ENCODE assay signal across 18 cellular contexts in genomic region chr13:28611021-28611420, GRCh38. TPM values are rescaled to one million over a fixed set of nuclear protein-coding genes. Genes with fewer than 3 reads are reported as not detected.
DNase-seq lines count a peak whose midpoint lies in the region; ATAC-seq and TF ChIP-seq lines count a peak whose summit lies in the region.
"Had no signal": no experiment of that assay in that cellular context is flagged by ENCODE, and none has a peak within 500 bp of the region (broad histone marks: within the 10 kb centered on the region; RNA-seq: fewer than 3 reads in every experiment).

No MANE protein-coding gene starts in this region.

- H3K4me3 ChIP-seq in osteoblast (ENCODE audit: insufficient read depth, low read length) = no peak overlapping the region
- H3K4me3 ChIP-seq: A549, breast epithelium, gastrocnemius medialis had no signal

- no peaks in the 10 kb centered on the region for H3K36me3 ChIP-seq in osteoblast (ENCODE audit: insufficient read depth, low read length)
- H3K36me3 ChIP-seq: breast epithelium, gastrocnemius medialis had no signal

- intact Hi-C loops in activated T-helper 1 cell treated with anti-CD3 and anti-CD28 coated beads, Interleukin-12 subunit alpha, Interleukin-12 subunit beta, Interleukin-2, Interleukin-4 antibody, amounts not matched to agents 30 ng/mL and 10 ng/mL and 1 ng/mL, durations not matched to agents 14 hours and 24 hours and 36 hours (cut with micrococcal nuclease) = loop anchor here (1.0 to 2.0 kb wide), 3 partner anchors 48 to 118 kb away; partner anchors contain the start of gene POMP

- no peak overlapping the region for H3K4me3 Mint-ChIP-seq in activated CD8-positive, alpha-beta memory T cell treated with anti-CD3 and anti-CD28 coated beads, Interleukin-2, amount 10 ng/mL, durations not matched to agents 7 days and 5 days
- no peak overlapping the region for H3K4me3 Mint-ChIP-seq in HFFc6
- peak overlapping the region; percentile 46 for H3K4me3 Mint-ChIP-seq in activated T-helper 1 cell treated with anti-CD3 and anti-CD28 coated beads, Interleukin-12 subunit alpha, Interleukin-12 subunit beta, Interleukin-2, Interleukin-4 antibody, amounts not matched to agents 30 ng/mL and 10 ng/mL and 1 ng/mL, durations not matched to agents 14 hours and 24 hours and 36 hours
- H3K4me3 Mint-ChIP-seq: nephron progenitor cell had no signal

- no peaks in the 10 kb centered on the region for H3K27me3 ChIP-seq in osteoblast (ENCODE audit: insufficient read depth, low read length)
- H3K27me3 ChIP-seq: breast epithelium, gastrocnemius medialis had no signal

- no peaks in the 10 kb centered on the region for H4K20me1 ChIP-seq in osteoblast (ENCODE audit: insufficient read depth, low read length)

- peaks cover 21% of the 10 kb centered on the region for H3K4me1 Mint-ChIP-seq in activated CD8-positive, alpha-beta memory T cell treated with anti-CD3 and anti-CD28 coated beads, Interleukin-2, amount 10 ng/mL, durations not matched to agents 7 days and 5 days
- H3K4me1 Mint-ChIP-seq in HFFc6 (ENCODE audit: low read depth) = peaks cover 45% of the 10 kb centered on the region
- H3K4me1 Mint-ChIP-seq in activated T-helper 1 cell treated with anti-CD3 and anti-CD28 coated beads, Interleukin-12 subunit alpha, Interleukin-12 subunit beta, Interleukin-2, Interleukin-4 antibody, amounts not matched to agents 30 ng/mL and 10 ng/mL and 1 ng/mL, durations not matched to agents 14 hours and 24 hours and 36 hours (ENCODE audit: low read depth) = peaks cover 41% of the 10 kb centered on the region

- peak; percentile 45 for ATAC-seq in activated CD8-positive, alpha-beta memory T cell treated with anti-CD3 and anti-CD28 coated beads, Interleukin-2, amount 10 ng/mL, durations not matched to agents 7 days and 5 days
- no peak for ATAC-seq in GM18868 (IDR thresholded peaks at IDR 0.05; ENCODE audit: unreplicated experiment)
- ATAC-seq: A549, gastrocnemius medialis had no signal

- H3K36me3 Mint-ChIP-seq in activated CD8-positive, alpha-beta memory T cell treated with anti-CD3 and anti-CD28 coated beads, Interleukin-2, amount 10 ng/mL, durations not matched to agents 7 days and 5 days = peaks cover 2% of the 10 kb centered on the region
- H3K36me3 Mint-ChIP-seq in HFFc6 (ENCODE audit: low read depth) = peaks cover 12% of the 10 kb centered on the region; the same call in 1 of the 2 replicates
- peaks cover 2% of the 10 kb centered on the region for H3K36me3 Mint-ChIP-seq in activated T-helper 1 cell treated with anti-CD3 and anti-CD28 coated beads, Interleukin-12 subunit alpha, Interleukin-12 subunit beta, Interleukin-2, Interleukin-4 antibody, amounts not matched to agents 30 ng/mL and 10 ng/mL and 1 ng/mL, durations not matched to agents 14 hours and 24 hours and 36 hours (ENCODE audit: low read depth)

- H2AFZ ChIP-seq in osteoblast (ENCODE audit: low read length) = peak overlapping the region; percentile 14

- no peaks in the 10 kb centered on the region for H3K9me3 ChIP-seq in osteoblast (ENCODE audit: low read depth, low read length)
- H3K9me3 ChIP-seq: A549, breast epithelium, gastrocnemius medialis had no signal

- H3K9me3 Mint-ChIP-seq in activated CD8-positive, alpha-beta memory T cell treated with anti-CD3 and anti-CD28 coated beads, Interleukin-2, amount 10 ng/mL, durations not matched to agents 7 days and 5 days (ENCODE audit: low read depth) = no peaks in the 10 kb centered on the region
- no peaks in the 10 kb centered on the region for H3K9me3 Mint-ChIP-seq in HFFc6
- H3K9me3 Mint-ChIP-seq in activated T-helper 1 cell treated with anti-CD3 and anti-CD28 coated beads, Interleukin-12 subunit alpha, Interleukin-12 subunit beta, Interleukin-2, Interleukin-4 antibody, amounts not matched to agents 30 ng/mL and 10 ng/mL and 1 ng/mL, durations not matched to agents 14 hours and 24 hours and 36 hours = no peaks in the 10 kb centered on the region
- H3K9me3 Mint-ChIP-seq: nephron progenitor cell had no signal

- no peaks in the 10 kb centered on the region for H3K27me3 Mint-ChIP-seq in activated CD8-positive, alpha-beta memory T cell treated with anti-CD3 and anti-CD28 coated beads, Interleukin-2, amount 10 ng/mL, durations not matched to agents 7 days and 5 days
- no peaks in the 10 kb centered on the region for H3K27me3 Mint-ChIP-seq in HFFc6 (ENCODE audit: insufficient read depth)
- H3K27me3 Mint-ChIP-seq in activated T-helper 1 cell treated with anti-CD3 and anti-CD28 coated beads, Interleukin-12 subunit alpha, Interleukin-12 subunit beta, Interleukin-2, Interleukin-4 antibody, amounts not matched to agents 30 ng/mL and 10 ng/mL and 1 ng/mL, durations not matched to agents 14 hours and 24 hours and 36 hours (ENCODE audit: insufficient read depth) = no peaks in the 10 kb centered on the region

- H3K27ac Mint-ChIP-seq in activated CD8-positive, alpha-beta memory T cell treated with anti-CD3 and anti-CD28 coated beads, Interleukin-2, amount 10 ng/mL, durations not matched to agents 7 days and 5 days = no peak overlapping the region
- H3K27ac Mint-ChIP-seq in HFFc6 = peak overlapping the region; percentile 91
- H3K27ac Mint-ChIP-seq in activated T-helper 1 cell treated with anti-CD3 and anti-CD28 coated beads, Interleukin-12 subunit alpha, Interleukin-12 subunit beta, Interleukin-2, Interleukin-4 antibody, amounts not matched to agents 30 ng/mL and 10 ng/mL and 1 ng/mL, durations not matched to agents 14 hours and 24 hours and 36 hours = peak overlapping the region; percentile 57
- H3K27ac Mint-ChIP-seq: nephron progenitor cell had no signal

- CTCF ChIA-PET in activated CD8-positive, alpha-beta memory T cell treated with anti-CD3 and anti-CD28 coated beads, Interleukin-2, amount 10 ng/mL, durations not matched to agents 7 days and 5 days (lab: Charles Lee) = no interaction called here

- no peaks in the 10 kb centered on the region for H3K79me2 ChIP-seq in osteoblast (ENCODE audit: insufficient read depth, low read length)

- H3K27ac ChIP-seq in osteoblast (ENCODE audit: low read depth, low read length) = no peak overlapping the region
- H3K27ac ChIP-seq: A549, breast epithelium, C4-2B, gastrocnemius medialis had no signal

- TF ChIP-seq CTCF in HFFc6 (IDR thresholded peaks at IDR 0.05) (no peak), osteoblast (IDR thresholded peaks at IDR 0.05; ENCODE audit: extremely low read depth, low read depth, low read length) (no peak)

- DNase-seq in activated CD8-positive, alpha-beta memory T cell treated with anti-CD3 and anti-CD28 coated beads, Interleukin-2, amount 10 ng/mL, durations not matched to agents 7 days and 5 days = peak; percentile 45
- DNase-seq in activated CD8-positive, alpha-beta memory T cell treated with anti-CD3 and anti-CD28 coated beads, Interleukin-2, amount 50 U/mL, for 48 hours = no peak
- DNase-seq in HFFc6 (no peak), osteoblast (ENCODE audit: insufficient read length, low spot score, missing footprints) (no peak), NCI-H510A (lab: John Stamatoyannopoulos, UW) (no peak), SHP77 (lab: John Stamatoyannopoulos, UW) (no peak)
- no peak for DNase-seq in activated T-helper 1 cell treated with anti-CD3 and anti-CD28 coated beads, Interleukin-12 subunit alpha, Interleukin-12 subunit beta, Interleukin-2, Interleukin-4 antibody, amounts not matched to agents 30 ng/mL and 10 ng/mL and 1 ng/mL, durations not matched to agents 14 hours and 24 hours and 36 hours (ENCODE audit: low spot score)
- DNase-seq: activated CD4-positive, CD25-positive, alpha-beta regulatory T cell; gastrocnemius medialis; NCI-H1694 treated with DMSO at 0.1 percent for 48 hours; NCI-H748 treated with DMSO at 0.1 percent for 48 hours; nephron progenitor cell; posterior cingulate gyrus; stimulated activated CD4-positive, alpha-beta T cell treated with anti-CD3 and anti-CD28 coated beads, Interleukin-4, amount 100 ng/mL, for 1 hour had no signal

- H3K4me2 ChIP-seq in osteoblast (ENCODE audit: insufficient read depth, low read length) = no peak overlapping the region
- H3K4me2 ChIP-seq: A549 had no signal

- H3K4me1 ChIP-seq in osteoblast (ENCODE audit: insufficient read depth, low read length) = no peaks in the 10 kb centered on the region
- H3K4me1 ChIP-seq: A549, breast epithelium, gastrocnemius medialis had no signal

RNA-seq across cellular contexts. Expression of gene POMP, which starts 47.9 kb away (rescaled TPM):
- total RNA-seq in activated CD8-positive, alpha-beta memory T cell treated with anti-CD3 and anti-CD28 coated beads, Interleukin-2, amount 10 ng/mL, durations not matched to agents 7 days and 5 days = 10 to 100 TPM; 66.2 to 93.1 TPM
- 100 to 1,000 TPM; 156 to 175 (median 165) TPM for total RNA-seq in HFFc6 (2021; fragmentation: NEBNext Ultra II Directional; extraction: Animal tissue kit (Norgen Biotek cat#: 25700))
- total RNA-seq in activated T-helper 1 cell treated with anti-CD3 and anti-CD28 coated beads, Interleukin-12 subunit alpha, Interleukin-12 subunit beta, Interleukin-2, Interleukin-4 antibody, amounts not matched to agents 30 ng/mL and 10 ng/mL and 1 ng/mL, durations not matched to agents 14 hours and 24 hours and 36 hours = 147 TPM in 2 replicates
- 70.7 and 73.1 TPM in 2 replicates for total RNA-seq in osteoblast
